1 cellular context compared by ENCODE assay signal in genomic region chr9:20684035-20684864, GRCh38.
TF ChIP-seq lines count a peak whose summit lies in the region.

A gene with protein sequence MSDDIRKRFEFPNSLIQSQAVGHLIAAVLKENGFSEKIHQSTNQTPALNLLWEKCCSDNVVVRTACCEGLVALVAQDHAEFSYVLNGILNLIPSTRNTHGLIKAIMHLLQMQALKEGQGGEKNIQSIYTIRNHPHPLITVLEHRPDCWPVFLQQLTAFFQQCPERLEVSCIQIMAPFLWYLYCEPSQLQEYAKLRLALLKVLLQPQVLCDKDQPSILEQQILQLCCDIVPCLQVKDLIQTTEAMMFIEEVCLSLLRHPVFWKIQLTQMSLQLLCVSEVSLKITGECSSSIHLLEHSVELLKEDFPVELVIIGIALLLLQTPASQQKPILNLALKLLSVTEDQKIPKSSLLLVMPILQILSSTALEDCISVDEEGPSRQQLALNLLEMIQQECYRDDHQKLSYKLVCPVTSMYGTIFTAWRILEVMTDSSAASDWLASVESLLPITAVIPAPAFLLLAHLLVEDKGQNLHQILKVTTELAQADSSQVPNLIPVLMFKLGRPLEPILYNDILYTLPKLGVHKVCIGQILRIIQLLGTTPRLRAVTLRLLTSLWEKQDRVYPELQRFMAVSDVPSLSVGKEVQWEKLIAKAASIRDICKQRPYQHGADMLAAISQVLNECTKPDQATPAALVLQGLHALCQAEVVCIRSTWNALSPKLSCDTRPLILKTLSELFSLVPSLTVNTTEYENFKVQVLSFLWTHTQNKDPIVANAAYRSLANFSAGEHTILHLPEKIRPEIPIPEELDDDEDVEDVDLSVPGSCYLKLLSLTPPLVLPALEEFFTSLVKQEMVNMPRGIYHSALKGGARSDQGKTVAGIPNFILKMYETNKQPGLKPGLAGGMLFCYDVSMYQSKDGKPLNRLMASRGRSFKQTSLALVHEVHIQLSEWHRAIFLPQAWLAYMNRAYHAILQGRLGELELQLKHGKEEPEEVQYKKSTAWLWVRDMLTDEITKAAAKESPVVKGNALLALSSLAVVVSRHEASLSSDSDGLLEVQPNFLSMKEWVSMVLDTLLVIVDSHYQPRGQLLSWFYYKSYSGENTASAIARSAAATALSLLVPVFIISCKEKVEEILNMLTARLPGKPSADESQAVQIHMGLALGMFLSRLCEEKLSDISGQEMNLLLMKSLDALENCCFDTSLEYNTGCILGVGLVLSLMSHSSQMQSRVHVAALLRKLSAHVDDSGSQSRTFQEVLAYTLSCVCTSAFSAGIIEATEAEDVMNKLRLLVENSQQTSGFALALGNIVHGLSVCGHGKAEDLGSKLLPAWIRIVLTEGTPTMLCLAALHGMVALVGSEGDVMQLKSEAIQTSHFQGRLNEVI (N-terminal part only) (plus strand): TSS chr9:20684259. CDS start chr9:20715354, 31,095 bp downstream.

TF ChIP-seq in A549, 52 proteins besides CTCF, POLR2A, EP300 and RAD21 (continued from another document):
- TF ChIP-seq, protein P1, sequence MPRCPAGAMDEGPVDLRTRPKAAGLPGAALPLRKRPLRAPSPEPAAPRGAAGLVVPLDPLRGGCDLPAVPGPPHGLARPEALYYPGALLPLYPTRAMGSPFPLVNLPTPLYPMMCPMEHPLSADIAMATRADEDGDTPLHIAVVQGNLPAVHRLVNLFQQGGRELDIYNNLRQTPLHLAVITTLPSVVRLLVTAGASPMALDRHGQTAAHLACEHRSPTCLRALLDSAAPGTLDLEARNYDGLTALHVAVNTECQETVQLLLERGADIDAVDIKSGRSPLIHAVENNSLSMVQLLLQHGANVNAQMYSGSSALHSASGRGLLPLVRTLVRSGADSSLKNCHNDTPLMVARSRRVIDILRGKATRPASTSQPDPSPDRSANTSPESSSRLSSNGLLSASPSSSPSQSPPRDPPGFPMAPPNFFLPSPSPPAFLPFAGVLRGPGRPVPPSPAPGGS (IDR thresholded peaks at IDR 0.05), result peak; percentile 94
- 0 out of 2 replicates have a peak, but pooled peaks have one; percentile 31 for TF ChIP-seq HOXB13 (CRISPR knock-in tag; IDR thresholded peaks at IDR 0.05; ENCODE audit: low read depth)
